In genomic region chr6:30726506-30727413, GRCh38 we compare ENCODE assay signal across 1 cellular context.
TF ChIP-seq lines count a peak whose summit lies in the region.

No MANE protein-coding gene starts in this region.

TF ChIP-seq in K562, 482 proteins besides CTCF, POLR2A, EP300 and RAD21:
- peak; percentile 34 for TF ChIP-seq RBM22 (IDR thresholded peaks at IDR 0.05; ENCODE audit: low read depth, low read length, poor library complexity, severe bottlenecking)
- peak; percentile 36; the same call in 1 of the 2 replicates for TF ChIP-seq SUPT5H (IDR thresholded peaks at IDR 0.05)
- TF ChIP-seq USF2 (CRISPR knock-in tag; IDR thresholded peaks at IDR 0.05) = no peak
- TF ChIP-seq ZNF384 (IDR thresholded peaks at IDR 0.05; ENCODE audit: low read depth, low read length) = no peak
- no peak for TF ChIP-seq ZNF764 (CRISPR knock-in tag; IDR thresholded peaks at IDR 0.05; ENCODE audit: low read depth)
- TF ChIP-seq HINFP (tag; conservative IDR thresholded peaks at IDR 0.05; ENCODE audit: low read depth) = no peak
- TF ChIP-seq ZBTB12 (CRISPR knock-in tag; IDR thresholded peaks at IDR 0.05) = 0 out of 2 replicates have a peak, but pooled peaks have one; percentile 11
- no peak for TF ChIP-seq THRAP3 (IDR thresholded peaks at IDR 0.05; ENCODE audit: borderline replicate concordance)
- TF ChIP-seq ERF (CRISPR knock-in tag; IDR thresholded peaks at IDR 0.05) = 0 out of 2 replicates have a peak, but pooled peaks have one; percentile 37
- TF ChIP-seq POLR2G (IDR thresholded peaks at IDR 0.05; ENCODE audit: low read depth, low read length) = peak; percentile 65
- no peak for TF ChIP-seq MCM7 (IDR thresholded peaks at IDR 0.05)
- TF ChIP-seq HBP1 (CRISPR knock-in tag; IDR thresholded peaks at IDR 0.05) = 0 out of 2 replicates have a peak, but pooled peaks have one; percentile 53
- TF ChIP-seq RBFOX2 (IDR thresholded peaks at IDR 0.05; ENCODE audit: low read depth, low read length) = peak; percentile 38; the same call in 1 of the 2 replicates
- peak; percentile 76 for TF ChIP-seq ZNF121 (CRISPR knock-in tag; conservative IDR thresholded peaks at IDR 0.05)
- no peak for TF ChIP-seq IRF1 (CRISPR knock-in tag; IDR thresholded peaks at IDR 0.05; ENCODE audit: borderline replicate concordance)
- peak; percentile 31; the same call in 1 of the 2 replicates for TF ChIP-seq CHD2 (IDR thresholded peaks at IDR 0.05; ENCODE audit: low read depth, low read length)
- no peak for TF ChIP-seq HSF4 (CRISPR knock-in tag; IDR thresholded peaks at IDR 0.05; ENCODE audit: borderline replicate concordance)
- TF ChIP-seq OTX1 (CRISPR knock-in tag; IDR thresholded peaks at IDR 0.05) = 0 out of 2 replicates have a peak, but pooled peaks have one; percentile 7
TF ChIP-seq in K562: peak in this region for 10.
